9 cellular contexts compared by ENCODE assay signal in the genomic region with DNA sequence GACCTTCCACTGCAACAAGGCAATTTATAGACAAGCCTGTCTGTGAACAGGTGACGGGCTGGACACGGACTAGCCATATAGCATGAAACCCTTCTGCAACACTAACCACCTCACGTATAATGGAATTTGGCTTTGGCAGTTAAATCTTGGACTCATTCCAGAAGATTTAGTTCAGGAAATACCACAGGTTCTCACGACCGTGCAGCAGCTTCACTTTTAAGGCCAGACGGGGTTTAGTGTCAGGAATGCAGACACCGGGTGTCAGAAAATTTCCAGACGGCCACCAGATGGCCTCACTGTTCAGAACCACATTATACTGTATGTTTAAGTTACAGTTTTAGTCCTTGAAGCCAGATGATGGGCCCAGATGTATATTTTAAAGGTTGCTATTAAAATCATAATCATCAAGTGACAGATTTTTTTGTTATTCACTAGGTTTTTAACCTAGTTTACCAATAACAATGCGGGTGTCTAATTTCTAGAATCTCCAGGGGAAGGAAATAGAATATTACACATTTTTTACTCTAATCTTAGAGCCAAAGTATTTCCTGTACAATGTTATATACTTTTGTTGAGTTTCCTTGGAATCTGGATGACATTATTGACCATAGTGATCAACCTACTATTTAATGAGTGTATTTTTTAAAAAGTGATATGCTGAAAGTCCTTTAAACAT.
DNase-seq lines count a peak whose midpoint lies in the region; ATAC-seq and TF ChIP-seq lines count a peak whose summit lies in the region.
"Had no signal": no experiment of that assay in that cellular context is flagged by ENCODE, and none has a peak within 500 bp of the region (broad histone marks: within the 10 kb centered on the region; RNA-seq: fewer than 3 reads in every experiment).

No MANE protein-coding gene starts in this region.

- peaks cover 4% of the 10 kb centered on the region for H3K4me1 Mint-ChIP-seq in WTC11

- H3K27ac Mint-ChIP-seq in WTC11, result no peak overlapping the region; the same call in 1 of the 2 replicates
- H3K27ac Mint-ChIP-seq: stimulated activated naive CD8-positive, alpha-beta T cell treated with anti-CD3 and anti-CD28 coated beads, Interleukin-15, Interleukin-2, amounts not matched to agents 100 ng/mL and 50 ng/mL, for 24 hours had no signal

- H3K9me3 ChIP-seq in liver (ENCODE audit: control insufficient read depth in 4 of 4, low read length in 3 of 4), result no peaks in the 10 kb centered on the region

- WGBS in liver, result 14% methylated on average over 9 of the region's 9 CpGs

- TF ChIP-seq RAD21 in liver (IDR thresholded peaks at IDR 0.05), result peak; percentile 82 to 86

- DNase-seq in AG09309 (ENCODE audit: low read depth) (peak; percentile 42), NCI-H2196 treated with DMSO at 0.1 percent for 48 hours (lab: John Stamatoyannopoulos, UW; ENCODE audit: unreplicated experiment) (peak; percentile 15), WTC11 (ENCODE audit: low spot score) (peak; percentile 57), coronary artery (ENCODE audit: low spot score) (no peak)
- DNase-seq in stimulated activated CD8-positive, alpha-beta memory T cell treated with anti-CD3 and anti-CD28 coated beads, Interleukin-12 subunit alpha, Interleukin-12 subunit beta, amount 100 ng/mL, for 1 hour (ENCODE audit: low read depth), result peak; percentile 30

- H3K36me3 Mint-ChIP-seq in WTC11, result no peaks in the 10 kb centered on the region

- H3K4me3 Mint-ChIP-seq in WTC11, result no peak overlapping the region
- H3K4me3 Mint-ChIP-seq: stimulated activated naive CD8-positive, alpha-beta T cell treated with anti-CD3 and anti-CD28 coated beads, Interleukin-15, Interleukin-2, amounts not matched to agents 100 ng/mL and 50 ng/mL, for 24 hours had no signal

- no peak overlapping the region for H3K9ac ChIP-seq in liver (ENCODE audit: low read depth in 1 of 2, low read length in 2 of 2)

- no peaks in the 10 kb centered on the region for H3K36me3 ChIP-seq in liver (ENCODE audit: control insufficient read depth in 4 of 4, insufficient read depth in 3 of 4, low read depth in 1 of 4, low read length in 3 of 4)

- ATAC-seq in GM18868 (IDR thresholded peaks at IDR 0.05; ENCODE audit: unreplicated experiment), result peak; percentile 93
- peak; percentile 75 for ATAC-seq in HG03108 (IDR thresholded peaks at IDR 0.05; ENCODE audit: unreplicated experiment)
- ATAC-seq in WTC11, result peak; percentile 74

- POLR2A ChIA-PET in WTC11 (lab: Charles Lee), result interaction anchor here (0.5 kb wide), 1 partner anchor 99 kb away, joined by 3 read pairs; no protein-coding TSS in a partner anchor

- CTCF ChIA-PET in WTC11 (lab: Charles Lee), result interaction anchor here (0.5 to 2.4 kb wide), 18 partner anchors 8 to 574 kb away, joined by 3 to 14 read pairs (median 4); a partner anchor contains a TSS

- H3K4me3 ChIP-seq in AG09309 (ENCODE audit: control insufficient read depth, low read depth, low read length), result no peak overlapping the region
- H3K4me3 ChIP-seq in coronary artery, result no peak overlapping the region
- H3K4me3 ChIP-seq in liver (ENCODE audit: low read depth in 1 of 3, low read length in 3 of 3), result no peak overlapping the region

- H3K27ac ChIP-seq in coronary artery, result no peak overlapping the region
- H3K27ac ChIP-seq in liver (ENCODE audit: low read depth in 1 of 2, low read length in 2 of 2), result no peak overlapping the region

- no peaks in the 10 kb centered on the region for H3K27me3 Mint-ChIP-seq in WTC11 (ENCODE audit: low read depth)
- H3K27me3 Mint-ChIP-seq: stimulated activated naive CD8-positive, alpha-beta T cell treated with anti-CD3 and anti-CD28 coated beads, Interleukin-15, Interleukin-2, amounts not matched to agents 100 ng/mL and 50 ng/mL, for 24 hours had no signal

- no peaks in the 10 kb centered on the region for H3K9me3 Mint-ChIP-seq in WTC11
- H3K9me3 Mint-ChIP-seq: stimulated activated naive CD8-positive, alpha-beta T cell treated with anti-CD3 and anti-CD28 coated beads, Interleukin-15, Interleukin-2, amounts not matched to agents 100 ng/mL and 50 ng/mL, for 24 hours had no signal

- no peaks in the 10 kb centered on the region for H3K4me1 ChIP-seq in liver (ENCODE audit: control insufficient read depth in 4 of 4, insufficient read depth in 4 of 4, low read length in 3 of 4)

- TF ChIP-seq CTCF in AG09309 (IDR thresholded peaks at IDR 0.05; ENCODE audit: control insufficient read depth, insufficient read depth, low read depth, low read length, missing control alignments) (peak; percentile 69), WTC11 (IDR thresholded peaks at IDR 0.05) (peak; percentile 36; the same call in 1 of the 2 replicates), coronary artery (IDR thresholded peaks at IDR 0.05) (peak; percentile 69), liver (IDR thresholded peaks at IDR 0.05; ENCODE audit: low read depth, low read length, missing input control) (peak; percentile 65)

- H3K27me3 ChIP-seq in liver (ENCODE audit: control insufficient read depth in 4 of 4, insufficient read depth in 4 of 4, low read length in 3 of 4), result no peaks in the 10 kb centered on the region

TF ChIP-seq in WTC11, 78 proteins besides CTCF, POLR2A, EP300 and RAD21 (continues in another document):
- no peak for TF ChIP-seq NFE2L1 (CRISPR knock-in tag; IDR thresholded peaks at IDR 0.05)
- TF ChIP-seq NFATC4 (CRISPR knock-in tag; IDR thresholded peaks at IDR 0.05), result no peak
- TF ChIP-seq, protein P1, sequence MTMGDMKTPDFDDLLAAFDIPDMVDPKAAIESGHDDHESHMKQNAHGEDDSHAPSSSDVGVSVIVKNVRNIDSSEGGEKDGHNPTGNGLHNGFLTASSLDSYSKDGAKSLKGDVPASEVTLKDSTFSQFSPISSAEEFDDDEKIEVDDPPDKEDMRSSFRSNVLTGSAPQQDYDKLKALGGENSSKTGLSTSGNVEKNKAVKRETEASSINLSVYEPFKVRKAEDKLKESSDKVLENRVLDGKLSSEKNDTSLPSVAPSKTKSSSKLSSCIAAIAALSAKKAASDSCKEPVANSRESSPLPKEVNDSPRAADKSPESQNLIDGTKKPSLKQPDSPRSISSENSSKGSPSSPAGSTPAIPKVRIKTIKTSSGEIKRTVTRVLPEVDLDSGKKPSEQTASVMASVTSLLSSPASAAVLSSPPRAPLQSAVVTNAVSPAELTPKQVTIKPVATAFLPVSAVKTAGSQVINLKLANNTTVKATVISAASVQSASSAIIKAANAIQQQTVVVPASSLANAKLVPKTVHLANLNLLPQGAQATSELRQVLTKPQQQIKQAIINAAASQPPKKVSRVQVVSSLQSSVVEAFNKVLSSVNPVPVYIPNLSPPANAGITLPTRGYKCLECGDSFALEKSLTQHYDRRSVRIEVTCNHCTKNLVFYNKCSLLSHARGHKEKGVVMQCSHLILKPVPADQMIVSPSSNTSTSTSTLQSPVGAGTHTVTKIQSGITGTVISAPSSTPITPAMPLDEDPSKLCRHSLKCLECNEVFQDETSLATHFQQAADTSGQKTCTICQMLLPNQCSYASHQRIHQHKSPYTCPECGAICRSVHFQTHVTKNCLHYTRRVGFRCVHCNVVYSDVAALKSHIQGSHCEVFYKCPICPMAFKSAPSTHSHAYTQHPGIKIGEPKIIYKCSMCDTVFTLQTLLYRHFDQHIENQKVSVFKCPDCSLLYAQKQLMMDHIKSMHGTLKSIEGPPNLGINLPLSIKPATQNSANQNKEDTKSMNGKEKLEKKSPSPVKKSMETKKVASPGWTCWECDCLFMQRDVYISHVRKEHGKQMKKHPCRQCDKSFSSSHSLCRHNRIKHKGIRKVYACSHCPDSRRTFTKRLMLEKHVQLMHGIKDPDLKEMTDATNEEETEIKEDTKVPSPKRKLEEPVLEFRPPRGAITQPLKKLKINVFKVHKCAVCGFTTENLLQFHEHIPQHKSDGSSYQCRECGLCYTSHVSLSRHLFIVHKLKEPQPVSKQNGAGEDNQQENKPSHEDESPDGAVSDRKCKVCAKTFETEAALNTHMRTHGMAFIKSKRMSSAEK (CRISPR knock-in tag; IDR thresholded peaks at IDR 0.05; ENCODE audit: borderline replicate concordance), result no peak

TF ChIP-seq in liver, 16 proteins besides CTCF, POLR2A, EP300 and RAD21 (continues in another document):
- TF ChIP-seq SP1 (IDR thresholded peaks at IDR 0.05), result no peak
- TF ChIP-seq, protein P2, sequence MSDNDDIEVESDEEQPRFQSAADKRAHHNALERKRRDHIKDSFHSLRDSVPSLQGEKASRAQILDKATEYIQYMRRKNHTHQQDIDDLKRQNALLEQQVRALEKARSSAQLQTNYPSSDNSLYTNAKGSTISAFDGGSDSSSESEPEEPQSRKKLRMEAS (IDR thresholded peaks at IDR 0.05), result no peak
- TF ChIP-seq TAF1 (conservative IDR thresholded peaks at IDR 0.05), result no peak
- TF ChIP-seq JUND (IDR thresholded peaks at IDR 0.05), result no peak
- TF ChIP-seq, protein P3, sequence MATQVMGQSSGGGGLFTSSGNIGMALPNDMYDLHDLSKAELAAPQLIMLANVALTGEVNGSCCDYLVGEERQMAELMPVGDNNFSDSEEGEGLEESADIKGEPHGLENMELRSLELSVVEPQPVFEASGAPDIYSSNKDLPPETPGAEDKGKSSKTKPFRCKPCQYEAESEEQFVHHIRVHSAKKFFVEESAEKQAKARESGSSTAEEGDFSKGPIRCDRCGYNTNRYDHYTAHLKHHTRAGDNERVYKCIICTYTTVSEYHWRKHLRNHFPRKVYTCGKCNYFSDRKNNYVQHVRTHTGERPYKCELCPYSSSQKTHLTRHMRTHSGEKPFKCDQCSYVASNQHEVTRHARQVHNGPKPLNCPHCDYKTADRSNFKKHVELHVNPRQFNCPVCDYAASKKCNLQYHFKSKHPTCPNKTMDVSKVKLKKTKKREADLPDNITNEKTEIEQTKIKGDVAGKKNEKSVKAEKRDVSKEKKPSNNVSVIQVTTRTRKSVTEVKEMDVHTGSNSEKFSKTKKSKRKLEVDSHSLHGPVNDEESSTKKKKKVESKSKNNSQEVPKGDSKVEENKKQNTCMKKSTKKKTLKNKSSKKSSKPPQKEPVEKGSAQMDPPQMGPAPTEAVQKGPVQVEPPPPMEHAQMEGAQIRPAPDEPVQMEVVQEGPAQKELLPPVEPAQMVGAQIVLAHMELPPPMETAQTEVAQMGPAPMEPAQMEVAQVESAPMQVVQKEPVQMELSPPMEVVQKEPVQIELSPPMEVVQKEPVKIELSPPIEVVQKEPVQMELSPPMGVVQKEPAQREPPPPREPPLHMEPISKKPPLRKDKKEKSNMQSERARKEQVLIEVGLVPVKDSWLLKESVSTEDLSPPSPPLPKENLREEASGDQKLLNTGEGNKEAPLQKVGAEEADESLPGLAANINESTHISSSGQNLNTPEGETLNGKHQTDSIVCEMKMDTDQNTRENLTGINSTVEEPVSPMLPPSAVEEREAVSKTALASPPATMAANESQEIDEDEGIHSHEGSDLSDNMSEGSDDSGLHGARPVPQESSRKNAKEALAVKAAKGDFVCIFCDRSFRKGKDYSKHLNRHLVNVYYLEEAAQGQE (IDR thresholded peaks at IDR 0.05), result no peak
- TF ChIP-seq YY1 (IDR thresholded peaks at IDR 0.05), result no peak
- TF ChIP-seq NR2F2 (IDR thresholded peaks at IDR 0.05), result no peak
- TF ChIP-seq RXRA (IDR thresholded peaks at IDR 0.05), result no peak
- TF ChIP-seq, protein P4, sequence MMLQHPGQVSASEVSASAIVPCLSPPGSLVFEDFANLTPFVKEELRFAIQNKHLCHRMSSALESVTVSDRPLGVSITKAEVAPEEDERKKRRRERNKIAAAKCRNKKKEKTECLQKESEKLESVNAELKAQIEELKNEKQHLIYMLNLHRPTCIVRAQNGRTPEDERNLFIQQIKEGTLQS (IDR thresholded peaks at IDR 0.05), result no peak
